In genomic region chr20:49541733-49542513, GRCh38 we compare ENCODE assay signal across 1 cellular context.
TF ChIP-seq lines count a peak whose summit lies in the region.

No MANE protein-coding gene starts in this region.

TF ChIP-seq in K562, 482 proteins besides CTCF, POLR2A, EP300 and RAD21 (continued from another document and continues in another):
- TF ChIP-seq HEY1 (CRISPR knock-in tag; IDR thresholded peaks at IDR 0.05; ENCODE audit: borderline replicate concordance) (no peak), L3MBTL2 (IDR thresholded peaks at IDR 0.05) (peak; percentile 49; the same call in 1 of the 2 replicates), PTBP1 (IDR thresholded peaks at IDR 0.05; ENCODE audit: low read depth, low read length) (no peak), SMAD2 (IDR thresholded peaks at IDR 0.05; ENCODE audit: low read depth, low read length) (no peak), CREB3L1 (IDR thresholded peaks at IDR 0.05; ENCODE audit: borderline replicate concordance, low read depth) (no peak), DIDO1 (tag; IDR thresholded peaks at IDR 0.05; ENCODE audit: low read depth) (no peak), POLR3G (IDR thresholded peaks at IDR 0.05; ENCODE audit: extremely low read depth, insufficient read length, insufficient replicate concordance) (no peak), E2F8 (IDR thresholded peaks at IDR 0.05; ENCODE audit: low read depth, partially characterized antibody) (no peak), HNRNPH1 (optimal IDR thresholded peaks at IDR 0.05; ENCODE audit: low read depth, low read length) (no peak), CBX1 (IDR thresholded peaks at IDR 0.05; ENCODE audit: low read depth) (0 out of 2 replicates have a peak, but pooled peaks have one; percentile 44), CAMTA2 (CRISPR knock-in tag; conservative IDR thresholded peaks at IDR 0.05) (no peak), CBFA2T2 (conservative IDR thresholded peaks at IDR 0.05) (peak; percentile 54), ZNF12 (CRISPR knock-in tag; IDR thresholded peaks at IDR 0.05) (no peak), ZNF668 (CRISPR knock-in tag; IDR thresholded peaks at IDR 0.05) (no peak), ZKSCAN3 (CRISPR knock-in tag; IDR thresholded peaks at IDR 0.05) (no peak), ATF2 (CRISPR knock-in tag; IDR thresholded peaks at IDR 0.05) (no peak), CSDE1 (IDR thresholded peaks at IDR 0.05) (no peak), FOXP4 (CRISPR knock-in tag; IDR thresholded peaks at IDR 0.05; ENCODE audit: borderline replicate concordance) (no peak), NELFE (IDR thresholded peaks at IDR 0.05; ENCODE audit: insufficient read depth, insufficient read length) (no peak), STAG1 (CRISPR knock-in tag; IDR thresholded peaks at IDR 0.05; ENCODE audit: borderline replicate concordance) (peak; percentile 83), PRMT5 (CRISPR knock-in tag; IDR thresholded peaks at IDR 0.05) (no peak), CCNT2 (IDR thresholded peaks at IDR 0.05; ENCODE audit: borderline replicate concordance, extremely low read depth, insufficient read length, low read depth, low read length) (no peak), BCOR (IDR thresholded peaks at IDR 0.05) (peak; percentile 88), ZBTB8A (IDR thresholded peaks at IDR 0.05; ENCODE audit: partially characterized antibody) (no peak), BHLHE40 (IDR thresholded peaks at IDR 0.05; ENCODE audit: low read length) (no peak), ZNF124 (CRISPR knock-in tag; IDR thresholded peaks at IDR 0.05) (no peak), SETDB1 (IDR thresholded peaks at IDR 0.05; ENCODE audit: low read length) (no peak), TRIM28 (IDR thresholded peaks at IDR 0.05) (peak; percentile 55; the same call in 1 of the 2 replicates), SRF (CRISPR knock-in tag; IDR thresholded peaks at IDR 0.05) (no peak), ZNF77 (CRISPR knock-in tag; IDR thresholded peaks at IDR 0.05) (no peak), ZNF140 (CRISPR knock-in tag; IDR thresholded peaks at IDR 0.05) (no peak), BRF2 (IDR thresholded peaks at IDR 0.05; ENCODE audit: borderline replicate concordance, insufficient read depth, insufficient read length) (no peak), NEUROD1 (IDR thresholded peaks at IDR 0.05; ENCODE audit: borderline replicate concordance, low read depth, low read length, partially characterized antibody) (no peak), RBM25 (IDR thresholded peaks at IDR 0.05; ENCODE audit: low read depth, low read length, severe bottlenecking) (peak; percentile 43), PPARD (CRISPR knock-in tag; IDR thresholded peaks at IDR 0.05) (no peak), PBX2 (CRISPR knock-in tag; IDR thresholded peaks at IDR 0.05; ENCODE audit: low read depth) (no peak), PBX2 (tag; conservative IDR thresholded peaks at IDR 0.05; ENCODE audit: low read depth) (no peak), SMARCA5 (IDR thresholded peaks at IDR 0.05) (peak; percentile 76; the same call in 1 of the 2 replicates), PHB2 (IDR thresholded peaks at IDR 0.05; ENCODE audit: low read depth) (no peak), MXI1 (IDR thresholded peaks at IDR 0.05; ENCODE audit: low read depth, low read length) (no peak)
- TF ChIP-seq, protein P1, sequence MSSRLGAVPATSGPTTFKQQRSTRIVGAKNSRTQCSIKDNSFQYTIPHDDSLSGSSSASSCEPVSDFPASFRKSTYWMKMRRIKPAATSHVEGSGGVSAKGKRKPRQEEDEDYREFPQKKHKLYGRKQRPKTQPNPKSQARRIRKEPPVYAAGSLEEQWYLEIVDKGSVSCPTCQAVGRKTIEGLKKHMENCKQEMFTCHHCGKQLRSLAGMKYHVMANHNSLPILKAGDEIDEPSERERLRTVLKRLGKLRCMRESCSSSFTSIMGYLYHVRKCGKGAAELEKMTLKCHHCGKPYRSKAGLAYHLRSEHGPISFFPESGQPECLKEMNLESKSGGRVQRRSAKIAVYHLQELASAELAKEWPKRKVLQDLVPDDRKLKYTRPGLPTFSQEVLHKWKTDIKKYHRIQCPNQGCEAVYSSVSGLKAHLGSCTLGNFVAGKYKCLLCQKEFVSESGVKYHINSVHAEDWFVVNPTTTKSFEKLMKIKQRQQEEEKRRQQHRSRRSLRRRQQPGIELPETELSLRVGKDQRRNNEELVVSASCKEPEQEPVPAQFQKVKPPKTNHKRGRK (tag; IDR thresholded peaks at IDR 0.05), result no peak
- TF ChIP-seq, protein P2, sequence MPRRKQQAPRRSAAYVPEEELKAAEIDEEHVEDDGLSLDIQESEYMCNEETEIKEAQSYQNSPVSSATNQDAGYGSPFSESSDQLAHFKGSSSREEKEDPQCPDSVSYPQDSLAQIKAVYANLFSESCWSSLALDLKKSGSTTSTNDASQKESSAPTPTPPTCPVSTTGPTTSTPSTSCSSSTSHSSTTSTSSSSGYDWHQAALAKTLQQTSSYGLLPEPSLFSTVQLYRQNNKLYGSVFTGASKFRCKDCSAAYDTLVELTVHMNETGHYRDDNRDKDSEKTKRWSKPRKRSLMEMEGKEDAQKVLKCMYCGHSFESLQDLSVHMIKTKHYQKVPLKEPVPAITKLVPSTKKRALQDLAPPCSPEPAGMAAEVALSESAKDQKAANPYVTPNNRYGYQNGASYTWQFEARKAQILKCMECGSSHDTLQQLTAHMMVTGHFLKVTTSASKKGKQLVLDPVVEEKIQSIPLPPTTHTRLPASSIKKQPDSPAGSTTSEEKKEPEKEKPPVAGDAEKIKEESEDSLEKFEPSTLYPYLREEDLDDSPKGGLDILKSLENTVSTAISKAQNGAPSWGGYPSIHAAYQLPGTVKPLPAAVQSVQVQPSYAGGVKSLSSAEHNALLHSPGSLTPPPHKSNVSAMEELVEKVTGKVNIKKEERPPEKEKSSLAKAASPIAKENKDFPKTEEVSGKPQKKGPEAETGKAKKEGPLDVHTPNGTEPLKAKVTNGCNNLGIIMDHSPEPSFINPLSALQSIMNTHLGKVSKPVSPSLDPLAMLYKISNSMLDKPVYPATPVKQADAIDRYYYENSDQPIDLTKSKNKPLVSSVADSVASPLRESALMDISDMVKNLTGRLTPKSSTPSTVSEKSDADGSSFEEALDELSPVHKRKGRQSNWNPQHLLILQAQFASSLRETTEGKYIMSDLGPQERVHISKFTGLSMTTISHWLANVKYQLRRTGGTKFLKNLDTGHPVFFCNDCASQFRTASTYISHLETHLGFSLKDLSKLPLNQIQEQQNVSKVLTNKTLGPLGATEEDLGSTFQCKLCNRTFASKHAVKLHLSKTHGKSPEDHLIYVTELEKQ (CRISPR knock-in tag; IDR thresholded peaks at IDR 0.05), result no peak
- TF ChIP-seq, protein P3, sequence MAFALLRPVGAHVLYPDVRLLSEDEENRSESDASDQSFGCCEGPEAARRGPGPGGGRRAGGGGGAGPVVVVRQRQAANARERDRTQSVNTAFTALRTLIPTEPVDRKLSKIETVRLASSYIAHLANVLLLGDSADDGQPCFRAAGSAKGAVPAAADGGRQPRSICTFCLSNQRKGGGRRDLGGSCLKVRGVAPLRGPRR (CRISPR knock-in tag; IDR thresholded peaks at IDR 0.05), result no peak
- TF ChIP-seq, protein P4, sequence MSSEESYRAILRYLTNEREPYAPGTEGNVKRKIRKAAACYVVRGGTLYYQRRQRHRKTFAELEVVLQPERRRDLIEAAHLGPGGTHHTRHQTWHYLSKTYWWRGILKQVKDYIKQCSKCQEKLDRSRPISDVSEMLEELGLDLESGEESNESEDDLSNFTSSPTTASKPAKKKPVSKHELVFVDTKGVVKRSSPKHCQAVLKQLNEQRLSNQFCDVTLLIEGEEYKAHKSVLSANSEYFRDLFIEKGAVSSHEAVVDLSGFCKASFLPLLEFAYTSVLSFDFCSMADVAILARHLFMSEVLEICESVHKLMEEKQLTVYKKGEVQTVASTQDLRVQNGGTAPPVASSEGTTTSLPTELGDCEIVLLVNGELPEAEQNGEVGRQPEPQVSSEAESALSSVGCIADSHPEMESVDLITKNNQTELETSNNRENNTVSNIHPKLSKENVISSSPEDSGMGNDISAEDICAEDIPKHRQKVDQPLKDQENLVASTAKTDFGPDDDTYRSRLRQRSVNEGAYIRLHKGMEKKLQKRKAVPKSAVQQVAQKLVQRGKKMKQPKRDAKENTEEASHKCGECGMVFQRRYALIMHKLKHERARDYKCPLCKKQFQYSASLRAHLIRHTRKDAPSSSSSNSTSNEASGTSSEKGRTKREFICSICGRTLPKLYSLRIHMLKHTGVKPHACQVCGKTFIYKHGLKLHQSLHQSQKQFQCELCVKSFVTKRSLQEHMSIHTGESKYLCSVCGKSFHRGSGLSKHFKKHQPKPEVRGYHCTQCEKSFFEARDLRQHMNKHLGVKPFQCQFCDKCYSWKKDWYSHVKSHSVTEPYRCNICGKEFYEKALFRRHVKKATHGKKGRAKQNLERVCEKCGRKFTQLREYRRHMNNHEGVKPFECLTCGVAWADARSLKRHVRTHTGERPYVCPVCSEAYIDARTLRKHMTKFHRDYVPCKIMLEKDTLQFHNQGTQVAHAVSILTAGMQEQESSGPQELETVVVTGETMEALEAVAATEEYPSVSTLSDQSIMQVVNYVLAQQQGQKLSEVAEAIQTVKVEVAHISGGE (CRISPR knock-in tag; IDR thresholded peaks at IDR 0.05), result no peak
